In genomic region chr20:36836591-36837329, GRCh38 we compare ENCODE assay signal across 8 cellular contexts. TPM values are rescaled to one million over a fixed set of nuclear protein-coding genes. Genes with fewer than 3 reads are reported as not detected.
DNase-seq lines count a peak whose midpoint lies in the region; ATAC-seq, FAIRE-seq and TF ChIP-seq lines count a peak whose summit lies in the region.

No MANE protein-coding gene starts in this region.

- H3K9me2 ChIP-seq in hepatocyte (replicated peaks; ENCODE audit: insufficient read depth), result no peaks in the 10 kb centered on the region

- H3K27ac ChIP-seq in hepatocyte, result peak overlapping the region; percentile 41

- peak overlapping the region; percentile 90 for H3K4me3 Mint-ChIP-seq in activated naive CD8-positive, alpha-beta T cell treated with anti-CD3 and anti-CD28 coated beads, Interleukin-2, amount 10 ng/mL, durations not matched to agents 7 days and 5 days

- no peaks in the 10 kb centered on the region for H3K36me3 ChIP-seq in hepatocyte (replicated peaks; ENCODE audit: insufficient read depth, low read depth)

- H3K27me3 Mint-ChIP-seq in activated naive CD8-positive, alpha-beta T cell treated with anti-CD3 and anti-CD28 coated beads, Interleukin-2, amount 10 ng/mL, durations not matched to agents 7 days and 5 days, result no peaks in the 10 kb centered on the region

- no peaks in the 10 kb centered on the region for H4K20me1 ChIP-seq in hepatocyte (ENCODE audit: insufficient read depth, poor library complexity, severe bottlenecking)

- no peaks in the 10 kb centered on the region for H3K9me3 ChIP-seq in hepatocyte (ENCODE audit: low read depth)

- no peak overlapping the region for H3K4me2 ChIP-seq in hepatocyte

- POLR2A ChIA-PET in activated naive CD8-positive, alpha-beta T cell treated with anti-CD3 and anti-CD28 coated beads, Interleukin-2, amount 10 ng/mL, durations not matched to agents 7 days and 5 days (lab: Charles Lee), result interaction anchor here (0.5 to 3.5 kb wide), 12 partner anchors 8 to 264 kb away, joined by 3 to 33 read pairs (median 6); partner anchors contain the start of genes DSN1 and TGIF2

- H3K4me1 ChIP-seq in hepatocyte (ENCODE audit: insufficient read depth), result peaks cover 6% of the 10 kb centered on the region

- H3K4me3 ChIP-seq in hepatocyte, result no peak overlapping the region

- WGBS in hepatocyte (ENCODE audit: low lambda C conversion rate, missing lambda C conversion rate), result 94% methylated on average over 7 of the region's 10 CpGs

- H3K4me1 Mint-ChIP-seq in activated naive CD8-positive, alpha-beta T cell treated with anti-CD3 and anti-CD28 coated beads, Interleukin-2, amount 10 ng/mL, durations not matched to agents 7 days and 5 days, result peaks cover 25% of the 10 kb centered on the region

- no peak for FAIRE-seq in D721Med (lab: Jason Lieb, UNC)

- H3K9me3 Mint-ChIP-seq in activated naive CD8-positive, alpha-beta T cell treated with anti-CD3 and anti-CD28 coated beads, Interleukin-2, amount 10 ng/mL, durations not matched to agents 7 days and 5 days, result no peaks in the 10 kb centered on the region

- no peaks in the 10 kb centered on the region for H3K27me3 ChIP-seq in hepatocyte

- peaks cover 3% of the 10 kb centered on the region for H3K79me2 ChIP-seq in hepatocyte

- H3K27ac Mint-ChIP-seq in activated naive CD8-positive, alpha-beta T cell treated with anti-CD3 and anti-CD28 coated beads, Interleukin-2, amount 10 ng/mL, durations not matched to agents 7 days and 5 days, result peak overlapping the region; percentile 78

- peak; percentile 31 for ATAC-seq in activated naive CD8-positive, alpha-beta T cell treated with anti-CD3 and anti-CD28 coated beads, Interleukin-2, amount 10 ng/mL, durations not matched to agents 7 days and 5 days (ENCODE audit: low read depth)

- H3K36me3 Mint-ChIP-seq in activated naive CD8-positive, alpha-beta T cell treated with anti-CD3 and anti-CD28 coated beads, Interleukin-2, amount 10 ng/mL, durations not matched to agents 7 days and 5 days, result no peaks in the 10 kb centered on the region

- DNase-seq in D721Med (ENCODE audit: insufficient read length, low spot score) (no peak), HK-2 (ENCODE audit: unreplicated experiment) (peak; percentile 64), hepatocyte (ENCODE audit: low spot score) (peak; percentile 71), mesenteric fat pad (ENCODE audit: low spot score) (no peak)
- peak; percentile 74 for DNase-seq in activated naive CD8-positive, alpha-beta T cell treated with anti-CD3 and anti-CD28 coated beads, Interleukin-2, amount 10 ng/mL, durations not matched to agents 7 days and 5 days
- DNase-seq in stimulated activated CD4-positive, alpha-beta T cell treated with anti-CD3 and anti-CD28 coated beads, Interleukin-4, amount 100 ng/mL, for 1 hour, result peak; percentile 51
- no peak for DNase-seq in effector CD4-positive, alpha-beta T cell

- H2AFZ ChIP-seq in hepatocyte, result no peak overlapping the region

- peak; percentile 44 for TF ChIP-seq CTCF in D721Med (IDR thresholded peaks at IDR 0.05; ENCODE audit: insufficient read depth, missing control alignments)
- peak; percentile 38 for TF ChIP-seq CTCF in hepatocyte (IDR thresholded peaks at IDR 0.05; ENCODE audit: poor library complexity)

TF ChIP-seq in PFSK-1, 5 proteins besides CTCF, POLR2A, EP300 and RAD21:
- TF ChIP-seq REST (IDR thresholded peaks at IDR 0.05; ENCODE audit: insufficient read depth in 1 of 2, low read depth in 2 of 2, low read length in 2 of 2) (no peak), FOXP2 (optimal IDR thresholded peaks at IDR 0.05; ENCODE audit: borderline replicate concordance, extremely low read depth, extremely low read length, insufficient read depth) (peak; percentile 56)

RNA-seq across cellular contexts. Expression of gene TLDC2, which starts 39.2 kb away (rescaled TPM):
- not detected for polyA plus RNA-seq in PFSK-1 (2012; ENCODE audit: insufficient read length, low read depth)
- total RNA-seq in activated naive CD8-positive, alpha-beta T cell treated with anti-CD3 and anti-CD28 coated beads, Interleukin-2, amount 10 ng/mL, durations not matched to agents 7 days and 5 days, result not detected
- 1.6 and 2.9 TPM in 2 replicates for total RNA-seq in hepatocyte
- polyA plus RNA-seq in hepatocyte, result 0.68 and 1.2 TPM in 2 replicates
- total RNA-seq in mesenteric fat pad, result not detected

Comparison
In these comparisons a context has a peak if more than half of its experiments do, and no peak if none do; other contexts are left out.
1. DNase-seq: peak in HK-2 (single experiment), activated naive CD8-positive, alpha-beta T cell treated with anti-CD3 and anti-CD28 coated beads, Interleukin-2, amount 10 ng/mL, durations not matched to agents 7 days and 5 days (single experiment), hepatocyte (single experiment) and stimulated activated CD4-positive, alpha-beta T cell treated with anti-CD3 and anti-CD28 coated beads, Interleukin-4, amount 100 ng/mL, for 1 hour (single experiment); none in D721Med (single experiment), effector CD4-positive, alpha-beta T cell (single experiment) and mesenteric fat pad (single experiment).